In genomic region chr21:35238119-35238518, GRCh38 we compare ENCODE assay signal across 20 cellular contexts.
"Had no signal": no experiment of that assay in that cellular context is flagged by ENCODE, and none has a peak within 500 bp of the region (broad histone marks: within the 10 kb centered on the region; RNA-seq: fewer than 3 reads in every experiment).

No MANE protein-coding gene starts in this region.

- H3K27me3 ChIP-seq: hepatocyte, pancreas, stomach had no signal

- H3K9me3 ChIP-seq: pancreas had no signal

- H2AFZ ChIP-seq: hepatocyte had no signal

- H3K4me3 ChIP-seq: coronary artery, dorsolateral prefrontal cortex, hepatocyte, pancreas, stomach, thoracic aorta had no signal

- H3K79me2 ChIP-seq: hepatocyte had no signal

- H3K27ac Mint-ChIP-seq: progenitor cell of endocrine pancreas had no signal

- H3K27me3 Mint-ChIP-seq: naive thymus-derived CD8-positive, alpha-beta T cell had no signal

- ATAC-seq: pancreas, right cardiac atrium had no signal

- DNase-seq: dorsolateral prefrontal cortex; effector CD8-positive, alpha-beta T cell; foreskin melanocyte; head of caudate nucleus; kidney glomerular epithelial cell; mesendoderm; occipital lobe; pancreas; right cardiac atrium; small intestine; stimulated activated CD4-positive, alpha-beta T cell treated with anti-CD3 and anti-CD28 coated beads, Interleukin-12 subunit alpha, Interleukin-12 subunit beta, amount 100 ng/mL, for 4 hours; stimulated activated CD4-positive, alpha-beta T cell treated with anti-CD3 and anti-CD28 coated beads, Interleukin-2, amount 100 ng/mL, for 48 hours; stomach; substantia nigra; trophoblast cell had no signal

- H3K36me3 ChIP-seq: pancreas, stomach, thoracic aorta had no signal

- FAIRE-seq: pancreas, small intestine had no signal

- H3K27ac ChIP-seq: coronary artery, dorsolateral prefrontal cortex, hepatocyte, pancreas, stomach, thoracic aorta had no signal

- H3K4me1 ChIP-seq: pancreas had no signal

- H3K4me2 ChIP-seq: hepatocyte had no signal
